Comparison of ENCODE assay signal across 13 cellular contexts in the genomic region with DNA sequence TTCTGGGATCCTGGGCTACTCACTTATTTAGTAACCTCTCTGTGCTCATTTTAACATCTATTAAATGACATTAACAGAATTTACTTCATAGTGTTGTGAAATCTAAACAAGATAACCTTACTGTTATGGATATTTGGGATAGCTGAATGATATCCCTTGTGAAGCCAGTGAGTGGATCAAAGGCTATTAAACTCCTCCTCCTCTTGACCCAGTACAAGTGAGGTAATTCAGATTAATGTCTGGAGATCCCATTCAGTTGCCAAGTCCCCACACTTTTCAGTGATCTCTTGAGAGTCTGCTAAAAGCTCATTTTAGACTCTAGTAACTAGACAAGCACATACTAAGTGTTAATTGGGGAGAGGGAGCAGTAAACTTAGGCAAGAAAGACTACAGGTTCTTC. TPM values are rescaled to one million over a fixed set of nuclear protein-coding genes. Genes with fewer than 3 reads are reported as not detected.
DNase-seq lines count a peak whose midpoint lies in the region; ATAC-seq and TF ChIP-seq lines count a peak whose summit lies in the region.
"Had no signal": no experiment of that assay in that cellular context is flagged by ENCODE, and none has a peak within 500 bp of the region (broad histone marks: within the 10 kb centered on the region; RNA-seq: fewer than 3 reads in every experiment).

No MANE protein-coding gene starts in this region.

- H3K27me3 Mint-ChIP-seq in CD14-positive monocyte (ENCODE audit: low read depth in 3 of 3): no peaks in the 10 kb centered on the region
- peaks cover 13% of the 10 kb centered on the region for H3K27me3 Mint-ChIP-seq in HFFc6 (ENCODE audit: insufficient read depth)
- H3K27me3 Mint-ChIP-seq in activated naive CD8-positive, alpha-beta T cell treated with anti-CD3 and anti-CD28 coated beads, Interleukin-2, amount 50 U/mL, for 24 hours: no peaks in the 10 kb centered on the region
- no peaks in the 10 kb centered on the region for H3K27me3 Mint-ChIP-seq in mesothelial cell of epicardium (ENCODE audit: low read depth)
- H3K27me3 Mint-ChIP-seq: activated naive CD4-positive, alpha-beta T cell treated with anti-CD3 and anti-CD28 coated beads, Interleukin-2, amount 10 ng/mL, durations not matched to agents 7 days and 5 days had no signal

- no peak for DNase-seq in CD14-positive monocyte (ENCODE audit: low spot score)
- DNase-seq in HFFc6: no peak
- DNase-seq in activated naive CD8-positive, alpha-beta T cell treated with anti-CD3 and anti-CD28 coated beads, Interleukin-2, amount 50 U/mL, for 24 hours: no peak
- no peak for DNase-seq in mesothelial cell of epicardium (ENCODE audit: low spot score in 2 of 2, unreplicated experiment in 2 of 2)
- DNase-seq in RWPE1 (ENCODE audit: low spot score): no peak
- DNase-seq in AG08395 (ENCODE audit: low spot score): no peak
- DNase-seq in testis: no peak
- DNase-seq: activated naive CD4-positive, alpha-beta T cell treated with anti-CD3 and anti-CD28 coated beads, Interleukin-2, amount 10 ng/mL, durations not matched to agents 7 days and 5 days; foreskin melanocyte; NCI-H510A; occipital lobe; SIG-M5 had no signal

- peaks cover 4% of the 10 kb centered on the region for H3K4me1 ChIP-seq in testis

- H3K27me3 ChIP-seq in testis: no peaks in the 10 kb centered on the region

- CTCF ChIA-PET in RWPE1 (lab: Yijun Ruan, JAX): no interaction called here

- H3K9me3 ChIP-seq in testis: no peaks in the 10 kb centered on the region

- H3K4me3 Mint-ChIP-seq in CD14-positive monocyte: no peak overlapping the region
- H3K4me3 Mint-ChIP-seq in HFFc6: no peak overlapping the region; the same call in 1 of the 2 replicates
- no peak overlapping the region for H3K4me3 Mint-ChIP-seq in activated naive CD8-positive, alpha-beta T cell treated with anti-CD3 and anti-CD28 coated beads, Interleukin-2, amount 50 U/mL, for 24 hours
- H3K4me3 Mint-ChIP-seq in mesothelial cell of epicardium: no peak overlapping the region
- H3K4me3 Mint-ChIP-seq: activated naive CD4-positive, alpha-beta T cell treated with anti-CD3 and anti-CD28 coated beads, Interleukin-2, amount 10 ng/mL, durations not matched to agents 7 days and 5 days had no signal

- no peak for ATAC-seq in activated naive CD8-positive, alpha-beta T cell treated with anti-CD3 and anti-CD28 coated beads, Interleukin-2, amount 50 U/mL, for 24 hours
- ATAC-seq in GM18873 (IDR thresholded peaks at IDR 0.05; ENCODE audit: low FRiP score, unreplicated experiment): no peak

- H3K27ac Mint-ChIP-seq in CD14-positive monocyte (peak overlapping the region in 4 of 7 donors; percentile 8 to 68 (median 34)), HFFc6 (peak overlapping the region; percentile 56), mesothelial cell of epicardium (peak overlapping the region; percentile 55)
- H3K27ac Mint-ChIP-seq in activated naive CD8-positive, alpha-beta T cell treated with anti-CD3 and anti-CD28 coated beads, Interleukin-2, amount 50 U/mL, for 24 hours: peak overlapping the region; percentile 76
- H3K27ac Mint-ChIP-seq: activated naive CD4-positive, alpha-beta T cell treated with anti-CD3 and anti-CD28 coated beads, Interleukin-2, amount 10 ng/mL, durations not matched to agents 7 days and 5 days had no signal

- H3K9me3 Mint-ChIP-seq in CD14-positive monocyte: no peaks in the 10 kb centered on the region
- no peaks in the 10 kb centered on the region for H3K9me3 Mint-ChIP-seq in HFFc6
- peaks cover 10% of the 10 kb centered on the region for H3K9me3 Mint-ChIP-seq in activated naive CD8-positive, alpha-beta T cell treated with anti-CD3 and anti-CD28 coated beads, Interleukin-2, amount 50 U/mL, for 24 hours
- H3K9me3 Mint-ChIP-seq in mesothelial cell of epicardium: no peaks in the 10 kb centered on the region
- H3K9me3 Mint-ChIP-seq: activated naive CD4-positive, alpha-beta T cell treated with anti-CD3 and anti-CD28 coated beads, Interleukin-2, amount 10 ng/mL, durations not matched to agents 7 days and 5 days had no signal

- H3K36me3 Mint-ChIP-seq in CD14-positive monocyte (peaks cover 2 to 3% of the 10 kb centered on the region in 2 donors), HFFc6 (ENCODE audit: low read depth) (peaks cover 27% of the 10 kb centered on the region), mesothelial cell of epicardium (no peaks in the 10 kb centered on the region)
- peaks cover 11% of the 10 kb centered on the region for H3K36me3 Mint-ChIP-seq in activated naive CD8-positive, alpha-beta T cell treated with anti-CD3 and anti-CD28 coated beads, Interleukin-2, amount 50 U/mL, for 24 hours (ENCODE audit: low read depth)

- TF ChIP-seq POLR2A in testis (IDR thresholded peaks at IDR 0.05): no peak

- H3K4me1 Mint-ChIP-seq in CD14-positive monocyte (peaks cover 59% of the 10 kb centered on the region), HFFc6 (ENCODE audit: low read depth) (peaks cover 76% of the 10 kb centered on the region), mesothelial cell of epicardium (peaks cover 71% of the 10 kb centered on the region)
- peaks cover 93% of the 10 kb centered on the region for H3K4me1 Mint-ChIP-seq in activated naive CD8-positive, alpha-beta T cell treated with anti-CD3 and anti-CD28 coated beads, Interleukin-2, amount 50 U/mL, for 24 hours

- H3K27ac ChIP-seq in RWPE1: no peak overlapping the region
- H3K27ac ChIP-seq in testis: peak overlapping the region in 1 of 2 donors; percentile 39

- intact Hi-C loops in CD14-positive monocyte (cut with micrococcal nuclease): loop anchor here in 1 of 2 donors (10.0 kb wide), 1 partner anchor 116 kb away; no protein-coding TSS in a partner anchor
- intact Hi-C loops in testis (cut with DNase I; ENCODE audit: low total_unique reads): no loop called here

- no peak for TF ChIP-seq CTCF in CD14-positive monocyte (IDR thresholded peaks at IDR 0.05)
- no peak for TF ChIP-seq CTCF in HFFc6 (IDR thresholded peaks at IDR 0.05)
- TF ChIP-seq CTCF in mesothelial cell of epicardium (IDR thresholded peaks at IDR 0.05; ENCODE audit: unreplicated experiment): no peak
- TF ChIP-seq CTCF in RWPE1 (conservative IDR thresholded peaks at IDR 0.05; ENCODE audit: low read depth): no peak
- no peak for TF ChIP-seq CTCF in testis (IDR thresholded peaks at IDR 0.05)

- POLR2A ChIA-PET in RWPE1 (lab: Yijun Ruan, JAX; ENCODE audit: low non-redundant PET): no interaction called here

- H3K4me3 ChIP-seq in testis: no peak overlapping the region

- no peaks in the 10 kb centered on the region for H3K36me3 ChIP-seq in testis (ENCODE audit: low read depth, missing control alignments)

RNA-seq across cellular contexts. Expression of a gene that starts 2.5 kb away (rescaled TPM):
- polyA plus RNA-seq in CD14-positive monocyte (10 to 100 TPM in 1 of 2 donors, 1 to 10 TPM in 1; 5.9 to 11.5 TPM), testis (ENCODE audit: insufficient read depth, low read depth, low replicate concordance) (82.8 TPM)
- total RNA-seq in HFFc6 (2021; fragmentation: NEBNext Ultra II Directional; extraction: Animal tissue kit (Norgen Biotek cat#: 25700)): 10 to 100 TPM; 80.4 to 96.3 (median 90.4) TPM
- total RNA-seq in mesothelial cell of epicardium (43.7 to 45.0 TPM (median 44.0 TPM) in 3 replicates), testis (10 to 100 TPM; 93.8 to 96.3 TPM)
